Comparison of ENCODE assay signal across 8 cellular contexts in the genomic region with DNA sequence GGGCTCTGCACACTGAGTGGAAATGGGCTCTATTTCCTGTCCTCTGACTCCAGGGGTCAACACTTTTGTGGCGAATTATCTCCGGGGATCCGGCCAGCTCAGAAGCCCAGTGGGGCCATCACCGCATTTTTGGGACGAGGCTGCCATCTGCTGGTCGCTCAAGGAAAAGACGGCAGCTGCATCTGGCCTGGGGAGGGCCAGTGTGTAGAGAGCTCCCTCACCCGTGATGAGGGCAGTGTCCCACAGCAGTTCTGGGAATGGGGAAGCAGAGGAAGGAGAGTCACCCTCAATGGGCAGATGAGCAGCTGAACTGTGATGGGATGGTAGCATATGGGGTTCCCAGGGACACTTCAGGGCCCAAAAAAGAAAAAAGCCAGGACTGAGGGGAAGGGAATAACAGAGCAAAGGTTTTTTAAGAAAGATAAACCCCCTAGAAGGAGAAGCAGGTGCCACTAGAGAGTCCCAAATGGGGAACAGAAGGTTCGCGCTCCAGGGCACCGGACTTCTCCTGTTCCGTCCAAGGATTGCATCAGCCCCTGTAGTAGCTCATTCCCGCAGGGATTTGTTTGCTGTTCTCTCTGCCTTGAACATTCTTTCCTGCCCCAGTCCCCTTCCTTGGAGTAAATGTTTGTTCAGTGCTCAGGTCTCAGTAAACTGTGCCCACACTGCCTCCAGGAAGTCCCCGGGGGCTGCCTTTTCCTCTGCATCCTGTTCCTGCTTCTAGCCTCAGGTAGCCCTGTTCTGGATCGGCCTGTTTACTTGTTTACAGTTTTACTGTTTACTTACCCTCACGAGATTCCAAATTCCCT. TPM values are rescaled to one million over a fixed set of nuclear protein-coding genes. Genes with fewer than 3 reads are reported as not detected.
DNase-seq lines count a peak whose midpoint lies in the region; ATAC-seq, FAIRE-seq and TF ChIP-seq lines count a peak whose summit lies in the region.

No MANE protein-coding gene starts in this region.

- H3K27ac ChIP-seq in testis = no peak overlapping the region

- no peaks in the 10 kb centered on the region for H3K4me1 ChIP-seq in testis

- no peak for FAIRE-seq in frontal cortex (lab: Jason Lieb, UNC)

- H3K9me3 ChIP-seq in testis = no peaks in the 10 kb centered on the region

- no peaks in the 10 kb centered on the region for H3K36me3 ChIP-seq in testis (ENCODE audit: low read depth, missing control alignments)

- no peak for TF ChIP-seq POLR2A in testis (IDR thresholded peaks at IDR 0.05)

- intact Hi-C loops in testis (cut with DNase I; ENCODE audit: low total_unique reads) = loop anchor here (10.0 kb wide), 2 partner anchors 1130 to 1220 kb away; no protein-coding TSS in a partner anchor

- TF ChIP-seq CTCF in testis (IDR thresholded peaks at IDR 0.05) = peak; percentile 73 to 83 (median 74)

- WGBS in testis, 2 donors = 35 to 39% methylated on average over 16 of the region's 16 CpGs

- DNase-seq in COLO668 (lab: John Stamatoyannopoulos, UW; ENCODE audit: unreplicated experiment) = peak; percentile 61
- DNase-seq in HuH-7 (ENCODE audit: low spot score) = peak; percentile 70
- peak; percentile 64 for DNase-seq in SHP77 treated with DMSO at 0.1 percent for 48 hours (lab: John Stamatoyannopoulos, UW)
- DNase-seq in activated gamma-delta T cell treated with anti-CD3 and anti-CD28 coated beads, Interleukin-2, amount 50 U/mL, for 16 hours (ENCODE audit: low read depth) = peak; percentile 38
- DNase-seq in frontal cortex (ENCODE audit: low spot score in 2 of 2) = peak; percentile 34 to 75
- DNase-seq in occipital lobe (lab: John Stamatoyannopoulos, UW) = peak; percentile 68
- peak; percentile 82 for DNase-seq in testis

- H3K27me3 ChIP-seq in testis = no peaks in the 10 kb centered on the region

- H3K4me3 ChIP-seq in testis = no peak overlapping the region

- ATAC-seq in GM21423 (IDR thresholded peaks at IDR 0.05; ENCODE audit: unreplicated experiment) = peak; percentile 85

RNA-seq across cellular contexts. Expression of a gene that starts 9.3 kb away (rescaled TPM):
- 0.41 TPM for total RNA-seq in frontal cortex
- total RNA-seq in occipital lobe = 1.2 TPM
- 10 to 100 TPM; 14.2 to 18.3 TPM for total RNA-seq in testis
- 24.6 TPM for polyA plus RNA-seq in testis (ENCODE audit: insufficient read depth, low read depth, low replicate concordance)
